ENCODE assay signal across 17 cellular contexts in genomic region chr19:16860118-16860517, GRCh38. TPM values are rescaled to one million over a fixed set of nuclear protein-coding genes. Genes with fewer than 3 reads are reported as not detected.
DNase-seq lines count a peak whose midpoint lies in the region; ATAC-seq and TF ChIP-seq lines count a peak whose summit lies in the region.
"Had no signal": no experiment of that assay in that cellular context is flagged by ENCODE, and none has a peak within 500 bp of the region (broad histone marks: within the 10 kb centered on the region; RNA-seq: fewer than 3 reads in every experiment).

No MANE protein-coding gene starts in this region.

- H3K36me3 ChIP-seq in BJ (ENCODE audit: control insufficient read depth, insufficient read depth, low read length) (peaks cover 16% of the 10 kb centered on the region), osteoblast (ENCODE audit: insufficient read depth, low read length) (peaks cover 34% of the 10 kb centered on the region), stomach (peaks cover 30 to 94% (median 86%) of the 10 kb centered on the region in 4 donors)

- H3K9me3 Mint-ChIP-seq in activated T-cell treated with anti-CD3 and anti-CD28 coated beads, Interleukin-2, amount 50 U/mL, for 24 hours = no peaks in the 10 kb centered on the region

- H3K79me2 ChIP-seq in osteoblast (ENCODE audit: insufficient read depth, low read length) = no peaks in the 10 kb centered on the region

- CTCF ChIA-PET in BJ (lab: Yijun Ruan, JAX) = interaction anchor here (0.8 to 1.4 kb wide), 2 partner anchors 35 to 192 kb away, joined by 3 read pairs; no protein-coding TSS in a partner anchor

- POLR2A ChIA-PET in BJ (lab: Charles Lee) = no interaction called here

- no peaks in the 10 kb centered on the region for H3K4me1 ChIP-seq in osteoblast (ENCODE audit: insufficient read depth, low read length)
- H3K4me1 ChIP-seq in stomach = no peaks in the 10 kb centered on the region

- WGBS in stomach, 5 donors = 93 to 96% (median 95%) methylated on average over 20 of the region's 20 CpGs

- H3K27ac ChIP-seq in osteoblast (ENCODE audit: low read depth, low read length) (no peak overlapping the region), stomach (no peak overlapping the region)
- H3K27ac ChIP-seq: C4-2B had no signal

- peak; percentile 47 for DNase-seq in BJ (ENCODE audit: low read depth)
- peak; percentile 12 for DNase-seq in M059J (ENCODE audit: low read depth)
- peak; percentile 43 for DNase-seq in epidermal melanocyte (ENCODE audit: insufficient read length, low spot score)
- peak; percentile 39 for DNase-seq in osteoblast (ENCODE audit: insufficient read length, low spot score, missing footprints)
- no peak for DNase-seq in activated T-cell treated with anti-CD3 and anti-CD28 coated beads, Interleukin-2, amount 50 U/mL, for 24 hours
- no peak for DNase-seq in G401 (ENCODE audit: low spot score)
- DNase-seq in stomach = no peak
- DNase-seq: ACHN, COR-L47, GF-D8, KBM-7, NCI-H1092 treated with DMSO at 0.1 percent for 48 hours, NCI-H1694, NCI-H510A treated with DMSO at 0.1 percent for 48 hours had no signal

- no peak overlapping the region for H2AFZ ChIP-seq in osteoblast (ENCODE audit: low read length)

- no peak overlapping the region for H3K4me3 Mint-ChIP-seq in activated T-cell treated with anti-CD3 and anti-CD28 coated beads, Interleukin-2, amount 50 U/mL, for 24 hours

- TF ChIP-seq POLR2A in stomach (IDR thresholded peaks at IDR 0.05) = no peak

- intact Hi-C loops in stomach (cut with DNase I; ENCODE audit: low total_unique reads) = no loop called here

- TF ChIP-seq CTCF in BJ (IDR thresholded peaks at IDR 0.05; ENCODE audit: insufficient read depth, low read depth, low read length) = no peak
- TF ChIP-seq CTCF in osteoblast (IDR thresholded peaks at IDR 0.05; ENCODE audit: extremely low read depth, low read depth, low read length) = no peak
- no peak for TF ChIP-seq CTCF in stomach (IDR thresholded peaks at IDR 0.05)

- ATAC-seq in GM19035 (IDR thresholded peaks at IDR 0.05; ENCODE audit: unreplicated experiment) = no peak

- H4K20me1 ChIP-seq in osteoblast (ENCODE audit: insufficient read depth, low read length) = peaks cover 4% of the 10 kb centered on the region

- no peak overlapping the region for H3K4me2 ChIP-seq in osteoblast (ENCODE audit: insufficient read depth, low read length)

- H3K27ac Mint-ChIP-seq in activated T-cell treated with anti-CD3 and anti-CD28 coated beads, Interleukin-2, amount 50 U/mL, for 24 hours = no peak overlapping the region

- in situ Hi-C loops in G401 (cut with HindIII; ENCODE audit: low sequenced_read_pairs) = loop anchor here (10.0 kb wide), 1 partner anchor 65 kb away; no protein-coding TSS in a partner anchor

- H3K4me1 Mint-ChIP-seq in activated T-cell treated with anti-CD3 and anti-CD28 coated beads, Interleukin-2, amount 50 U/mL, for 24 hours (ENCODE audit: low read depth) = no peaks in the 10 kb centered on the region

- TF ChIP-seq EP300 in stomach (IDR thresholded peaks at IDR 0.05) = no peak

- H3K9me3 ChIP-seq in osteoblast (ENCODE audit: low read depth, low read length) (no peaks in the 10 kb centered on the region), stomach (no peaks in the 10 kb centered on the region)

- H3K4me3 ChIP-seq in BJ (ENCODE audit: low read depth, low read length) (no peak overlapping the region), osteoblast (ENCODE audit: insufficient read depth, low read length) (no peak overlapping the region), stomach (no peak overlapping the region)

- H3K36me3 Mint-ChIP-seq in activated T-cell treated with anti-CD3 and anti-CD28 coated beads, Interleukin-2, amount 50 U/mL, for 24 hours (ENCODE audit: low read depth) = peaks cover 67% of the 10 kb centered on the region

- no peaks in the 10 kb centered on the region for H3K27me3 Mint-ChIP-seq in activated T-cell treated with anti-CD3 and anti-CD28 coated beads, Interleukin-2, amount 50 U/mL, for 24 hours

- H3K27me3 ChIP-seq in BJ (ENCODE audit: control insufficient read depth, insufficient read depth, low read length) (no peaks in the 10 kb centered on the region), osteoblast (ENCODE audit: insufficient read depth, low read length) (no peaks in the 10 kb centered on the region), stomach (no peaks in the 10 kb centered on the region)

RNA-seq across cellular contexts. Expression of gene F2RL3, which starts 28.7 kb away (rescaled TPM):
- 0.05 TPM in 1 of 2 replicates, not detected in the other for polyA plus RNA-seq in BJ (2011; rRNA removed)
- not detected in 2 replicates for polyA minus RNA-seq in BJ (2011; rRNA and poly(A)+ RNA removed)
- not detected in 2 replicates for total RNA-seq in M059J (2014; rRNA removed; shearing (Covaris generic))
- total RNA-seq in osteoblast = under 0.01 TPM in 2 replicates
- total RNA-seq in G401 (2014; rRNA removed; shearing (Covaris generic)) = not detected in 2 replicates
- 1 to 10 TPM in 3 of 5 donors, under 1 TPM in 1, not detected in 1; 0.58 to 6.8 (median 2.8) TPM for total RNA-seq in stomach
- polyA plus RNA-seq in stomach = 1 to 10 TPM; 1.4 to 3.0 (median 1.8) TPM
- total RNA-seq: H1 had no signal
- polyA plus RNA-seq: H1 had no signal

RNA-seq across cellular contexts. Expression of gene SIN3B, which starts 30.9 kb away (rescaled TPM):
- 19.8 and 25.5 TPM in 2 replicates for polyA plus RNA-seq in BJ (2011; rRNA removed)
- polyA minus RNA-seq in BJ (2011; rRNA and poly(A)+ RNA removed) = 17.3 and 21.5 TPM in 2 replicates
- total RNA-seq in M059J (2014; rRNA removed; shearing (Covaris generic)) = 10.1 and 14.5 TPM in 2 replicates
- total RNA-seq in osteoblast = 24.2 and 29.8 TPM in 2 replicates
- total RNA-seq in G401 (2014; rRNA removed; shearing (Covaris generic)) = 18.6 and 31.6 TPM in 2 replicates
- 100 to 1,000 TPM in 3 of 5 donors, 10 to 100 TPM in 2; 49.9 to 566 (median 123) TPM for total RNA-seq in stomach
- polyA plus RNA-seq in stomach = 10 to 100 TPM in 2 of 3 donors, 1 to 10 TPM in 1; 9.2 to 18.6 (median 14.9) TPM

Comparison
In these comparisons a context has a peak if more than half of its experiments do, and no peak if none do; other contexts are left out.
1. DNase-seq: peak in BJ (single experiment), M059J (single experiment), epidermal melanocyte (single experiment) and osteoblast (single experiment); none in activated T-cell treated with anti-CD3 and anti-CD28 coated beads, Interleukin-2, amount 50 U/mL, for 24 hours (single experiment), G401 (single experiment) and stomach (single experiment).